In the genomic region with DNA sequence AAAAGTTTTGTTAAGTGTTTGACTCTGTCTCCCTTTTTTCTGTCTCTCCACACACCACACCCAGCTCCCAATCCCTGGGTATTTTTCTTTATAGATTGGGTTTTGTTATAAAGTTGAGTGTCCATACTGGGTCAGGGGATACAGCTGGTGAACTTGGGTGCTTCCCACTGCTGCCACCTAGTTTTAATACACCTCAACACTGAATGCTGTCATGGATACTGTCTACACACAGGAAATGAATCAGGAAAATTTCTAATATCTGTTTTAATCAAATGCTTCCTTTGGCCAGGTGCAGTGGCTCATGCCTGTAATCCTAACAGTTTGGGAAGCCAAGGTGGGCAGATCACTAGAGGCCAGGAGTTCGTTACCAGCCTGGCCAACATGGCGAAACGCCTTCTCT, we compare ENCODE assay signal across 26 cellular contexts. TPM values are rescaled to one million over a fixed set of nuclear protein-coding genes. Genes with fewer than 3 reads are reported as not detected.
DNase-seq lines count a peak whose midpoint lies in the region; ATAC-seq and TF ChIP-seq lines count a peak whose summit lies in the region.
"Had no signal": no experiment of that assay in that cellular context is flagged by ENCODE, and none has a peak within 500 bp of the region (broad histone marks: within the 10 kb centered on the region; RNA-seq: fewer than 3 reads in every experiment).

No MANE protein-coding gene starts in this region.

- no peak overlapping the region for H3K27ac Mint-ChIP-seq in activated CD4-positive, alpha-beta T cell treated with anti-CD3 and anti-CD28 coated beads, Interleukin-2, amount 10 ng/mL, durations not matched to agents 24 days and 14 days
- H3K27ac Mint-ChIP-seq: activated B cell treated with CpG ODN at 0.5 μM for 24 hours; activated CD4-positive, alpha-beta memory T cell treated with anti-CD3 and anti-CD28 coated beads, Interleukin-2, amount 10 ng/mL, durations not matched to agents 7 days and 5 days; activated naive CD4-positive, alpha-beta T cell treated with anti-CD3 and anti-CD28 coated beads for 36 hours; CD8-positive, alpha-beta T cell; neural progenitor cell had no signal

- peaks cover 6% of the 10 kb centered on the region for H3K4me1 Mint-ChIP-seq in activated CD4-positive, alpha-beta T cell treated with anti-CD3 and anti-CD28 coated beads, Interleukin-2, amount 10 ng/mL, durations not matched to agents 24 days and 14 days

- no peak overlapping the region for H3K4me3 Mint-ChIP-seq in activated CD4-positive, alpha-beta T cell treated with anti-CD3 and anti-CD28 coated beads, Interleukin-2, amount 10 ng/mL, durations not matched to agents 24 days and 14 days
- H3K4me3 Mint-ChIP-seq: activated B cell treated with CpG ODN at 0.5 μM for 24 hours; activated CD4-positive, alpha-beta memory T cell treated with anti-CD3 and anti-CD28 coated beads, Interleukin-2, amount 10 ng/mL, durations not matched to agents 7 days and 5 days; activated naive CD4-positive, alpha-beta T cell treated with anti-CD3 and anti-CD28 coated beads for 36 hours; CD8-positive, alpha-beta T cell; neural progenitor cell had no signal

- peaks cover under 1% of the 10 kb centered on the region for H3K36me3 Mint-ChIP-seq in activated CD4-positive, alpha-beta T cell treated with anti-CD3 and anti-CD28 coated beads, Interleukin-2, amount 10 ng/mL, durations not matched to agents 24 days and 14 days (ENCODE audit: low read depth)
- H3K36me3 Mint-ChIP-seq: neural progenitor cell had no signal

- peak overlapping the region; percentile 50 for H3K27ac ChIP-seq in mammary epithelial cell (ENCODE audit: insufficient read depth, low read depth, low read length)
- H3K27ac ChIP-seq: neural progenitor cell, psoas muscle, spleen had no signal

- ATAC-seq in GM18519 (IDR thresholded peaks at IDR 0.05; ENCODE audit: low FRiP score, unreplicated experiment), result no peak
- ATAC-seq: CD8-positive, alpha-beta T cell; left cardiac atrium; psoas muscle had no signal

- H3K27me3 Mint-ChIP-seq in activated CD4-positive, alpha-beta T cell treated with anti-CD3 and anti-CD28 coated beads, Interleukin-2, amount 10 ng/mL, durations not matched to agents 24 days and 14 days, result no peaks in the 10 kb centered on the region
- H3K27me3 Mint-ChIP-seq: activated B cell treated with CpG ODN at 0.5 μM for 24 hours; activated CD4-positive, alpha-beta memory T cell treated with anti-CD3 and anti-CD28 coated beads, Interleukin-2, amount 10 ng/mL, durations not matched to agents 7 days and 5 days had no signal

- H3K36me3 ChIP-seq in Loucy (ENCODE audit: insufficient read depth, low read length) (no peaks in the 10 kb centered on the region), mammary epithelial cell (ENCODE audit: insufficient read depth, low read length) (no peaks in the 10 kb centered on the region)
- H3K36me3 ChIP-seq: neural progenitor cell, spleen had no signal

- CTCF ChIA-PET in mammary epithelial cell (lab: Charles Lee; ENCODE audit: low non-redundant PET), result interaction anchor here (1.1 kb wide), 1 partner anchor 94 kb away, joined by 4 read pairs; no protein-coding TSS in a partner anchor

- no peak overlapping the region for H2AFZ ChIP-seq in Loucy (ENCODE audit: low read length)
- H2AFZ ChIP-seq in mammary epithelial cell (ENCODE audit: low read depth, low read length), result no peak overlapping the region
- H2AFZ ChIP-seq: neural progenitor cell had no signal

- no peaks in the 10 kb centered on the region for H3K9me3 Mint-ChIP-seq in activated CD4-positive, alpha-beta T cell treated with anti-CD3 and anti-CD28 coated beads, Interleukin-2, amount 10 ng/mL, durations not matched to agents 24 days and 14 days
- H3K9me3 Mint-ChIP-seq: activated B cell treated with CpG ODN at 0.5 μM for 24 hours; activated CD4-positive, alpha-beta memory T cell treated with anti-CD3 and anti-CD28 coated beads, Interleukin-2, amount 10 ng/mL, durations not matched to agents 7 days and 5 days; activated naive CD4-positive, alpha-beta T cell treated with anti-CD3 and anti-CD28 coated beads for 36 hours; CD8-positive, alpha-beta T cell; neural progenitor cell had no signal

- DNase-seq in ACHN (peak; percentile 56), mammary epithelial cell (peak; percentile 55), kidney tubule cell (ENCODE audit: low spot score) (peak; percentile 69), AML-193 (lab: John Stamatoyannopoulos, UW) (no peak), foreskin fibroblast (no peak)
- DNase-seq in activated CD4-positive, alpha-beta T cell treated with anti-CD3 and anti-CD28 coated beads, Interleukin-2, amount 10 ng/mL, durations not matched to agents 24 days and 14 days, result no peak
- DNase-seq: activated B cell treated with CpG ODN at 0.5 μM for 24 hours; activated CD4-positive, alpha-beta memory T cell treated with anti-CD3 and anti-CD28 coated beads, Interleukin-2, amount 10 ng/mL, durations not matched to agents 7 days and 5 days; activated naive CD4-positive, alpha-beta T cell treated with anti-CD3 and anti-CD28 coated beads for 36 hours; activated T-cell treated with anti-CD3 and anti-CD28 coated beads, Interleukin-2, amount 50 U/mL, for 1 hour; anterior cingulate cortex; CD8-positive, alpha-beta T cell; DMS79 treated with DMSO at 0.1 percent for 48 hours; left cardiac atrium; NCI-H1417; NCI-H2107; NCI-H526; psoas muscle; SIG-M5; spleen; stimulated activated CD8-positive, alpha-beta memory T cell treated with anti-CD3 and anti-CD28 coated beads, Interleukin-4, amount 100 ng/mL, for 48 hours; substantia nigra; T-helper 2 cell had no signal

- BruUV-seq in mammary epithelial cell (replicated peaks; lab: Mats Ljungman, UMichigan), result no TSS peak

- H3K9me2 ChIP-seq in Loucy (replicated peaks; ENCODE audit: low read depth, low read length), result no peaks in the 10 kb centered on the region

- no peaks in the 10 kb centered on the region for H3K9me3 ChIP-seq in Loucy (ENCODE audit: insufficient read depth, low read depth, low read length)
- no peaks in the 10 kb centered on the region for H3K9me3 ChIP-seq in mammary epithelial cell (replicated peaks; ENCODE audit: insufficient read depth, low read length)
- H3K9me3 ChIP-seq: psoas muscle, spleen had no signal

- H3K9ac ChIP-seq in Loucy (ENCODE audit: low read depth, low read length, poor library complexity, severe bottlenecking) (no peak overlapping the region), mammary epithelial cell (ENCODE audit: insufficient read depth, low read length) (no peak overlapping the region)
- H3K9ac ChIP-seq: neural progenitor cell had no signal

- H3K27me3 ChIP-seq in Loucy (ENCODE audit: insufficient read depth, low read length, poor library complexity, severe bottlenecking), result no peaks in the 10 kb centered on the region
- H3K27me3 ChIP-seq in mammary epithelial cell (ENCODE audit: insufficient read depth, low read length), result no peaks in the 10 kb centered on the region
- H3K27me3 ChIP-seq: neural progenitor cell, spleen had no signal

- H4K20me1 ChIP-seq in Loucy (ENCODE audit: insufficient read depth, low read length, poor library complexity, severe bottlenecking) (no peaks in the 10 kb centered on the region), mammary epithelial cell (ENCODE audit: insufficient read depth, low read length) (no peaks in the 10 kb centered on the region)

- H3K4me3 ChIP-seq in Loucy (ENCODE audit: low read length, poor library complexity, severe bottlenecking) (no peak overlapping the region), mammary epithelial cell (replicated peaks in 1 of 3; ENCODE audit: insufficient read depth in 1 of 3, low read depth in 2 of 3, low read length in 3 of 3) (no peak overlapping the region), foreskin fibroblast (ENCODE audit: low read depth in 1 of 2, low read length in 2 of 2) (no peak overlapping the region)
- H3K4me3 ChIP-seq: neural progenitor cell, psoas muscle, spleen had no signal

- TF ChIP-seq CTCF in Loucy (conservative IDR thresholded peaks at IDR 0.05; ENCODE audit: low read length) (peak; percentile 26; the same call in 1 of the 2 replicates), mammary epithelial cell (conservative IDR thresholded peaks at IDR 0.05 in 1 of 2, IDR thresholded peaks at IDR 0.05 in 1 of 2; ENCODE audit: extremely low read depth in 1 of 2, insufficient read depth in 1 of 2, low read depth in 1 of 2, low read length in 2 of 2) (peak in 1 of 2 donors; percentile 20), foreskin fibroblast (IDR thresholded peaks at IDR 0.05; ENCODE audit: low read depth, low read length) (no peak)

- in situ Hi-C loops in ACHN (cut with HindIII; ENCODE audit: low pct_ligation_motif_present, low pct_unique_long_range_greater_than_20kb, low sequenced_read_pairs) (no loop called here), mammary epithelial cell (cut with MboI; ENCODE audit: low sequenced_read_pairs in 2 of 2) (loop anchor here in 1 of 2 donors (25.0 kb wide), 1 partner anchor 177 kb away; a partner anchor contains a TSS)

- H3K4me2 ChIP-seq in Loucy (ENCODE audit: low read depth, low read length, poor library complexity, severe bottlenecking) (no peak overlapping the region), mammary epithelial cell (ENCODE audit: insufficient read depth, low read depth, low read length) (no peak overlapping the region)
- H3K4me2 ChIP-seq: neural progenitor cell had no signal

- 100% methylated on average over 3 of the region's 3 CpGs for WGBS in mammary epithelial cell (ENCODE audit: low coverage, missing lambda C conversion rate)

- H3F3A ChIP-seq in Loucy (ENCODE audit: low read depth), result no peaks in the 10 kb centered on the region

- dilution Hi-C loops in mammary epithelial cell (cut with HindIII; ENCODE audit: low sequenced_read_pairs), result loop anchor here (10.0 kb wide), 2 partner anchors 180 to 240 kb away; a partner anchor contains a TSS

- H3K4me1 ChIP-seq in Loucy (ENCODE audit: insufficient read depth, low read length, poor library complexity, severe bottlenecking) (no peaks in the 10 kb centered on the region), mammary epithelial cell (ENCODE audit: insufficient read depth, low read length) (peaks cover 9% of the 10 kb centered on the region)

- intact Hi-C loops in mammary epithelial cell (cut with micrococcal nuclease), result no loop called here
- intact Hi-C loops in activated CD4-positive, alpha-beta T cell treated with anti-CD3 and anti-CD28 coated beads, Interleukin-2, amount 10 ng/mL, durations not matched to agents 24 days and 14 days (cut with micrococcal nuclease), result no loop called here

- H3K79me2 ChIP-seq in Loucy (ENCODE audit: insufficient read depth, low read length) (peaks cover 4% of the 10 kb centered on the region; the same call in 1 of the 2 replicates), mammary epithelial cell (ENCODE audit: insufficient read depth, low read length) (no peaks in the 10 kb centered on the region)

RNA-seq across cellular contexts. Expression of a gene that starts 5.3 kb away (rescaled TPM):
- 10 to 100 TPM; 57.5 to 70.0 TPM for total RNA-seq in mammary epithelial cell
- 13.9 TPM for polyA plus RNA-seq in mammary epithelial cell
- 73.7 TPM for polyA minus RNA-seq in mammary epithelial cell
- 42.7 and 43.2 TPM in 2 replicates for total RNA-seq in activated CD4-positive, alpha-beta T cell treated with anti-CD3 and anti-CD28 coated beads, Interleukin-2, amount 10 ng/mL, durations not matched to agents 24 days and 14 days

Comparison
In these comparisons a context has a peak if more than half of its experiments do, and no peak if none do; other contexts are left out.
1. DNase-seq: peak in ACHN (single experiment), mammary epithelial cell (single experiment) and kidney tubule cell (single experiment); none in AML-193 (0 of 2), activated CD4-positive, alpha-beta T cell treated with anti-CD3 and anti-CD28 coated beads, Interleukin-2, amount 10 ng/mL, durations not matched to agents 24 days and 14 days (single experiment) and foreskin fibroblast (0 of 2).